In genomic region chr20:37189617-37190016, GRCh38 we compare ENCODE assay signal across 1 cellular context.
TF ChIP-seq lines count a peak whose summit lies in the region.

No MANE protein-coding gene starts in this region.

TF ChIP-seq in HepG2, 621 proteins besides CTCF, POLR2A, EP300 and RAD21:
- TF ChIP-seq ARNT (IDR thresholded peaks at IDR 0.05) (no peak), ZNF713 (CRISPR knock-in tag; IDR thresholded peaks at IDR 0.05) (no peak), RCOR2 (CRISPR knock-in tag; IDR thresholded peaks at IDR 0.05) (no peak), STAT6 (CRISPR knock-in tag; IDR thresholded peaks at IDR 0.05; ENCODE audit: borderline replicate concordance) (no peak), ZNF567 (CRISPR knock-in tag; IDR thresholded peaks at IDR 0.05; ENCODE audit: borderline replicate concordance) (no peak), NFIC (IDR thresholded peaks at IDR 0.05; ENCODE audit: low read length) (no peak), ZNF782 (CRISPR knock-in tag; IDR thresholded peaks at IDR 0.05; ENCODE audit: borderline replicate concordance) (no peak), IKZF1 (IDR thresholded peaks at IDR 0.05) (no peak), JUN (CRISPR knock-in tag; IDR thresholded peaks at IDR 0.05) (no peak), ZNF788 (CRISPR knock-in tag; IDR thresholded peaks at IDR 0.05; ENCODE audit: borderline replicate concordance) (no peak), CC2D1A (CRISPR knock-in tag; IDR thresholded peaks at IDR 0.05) (no peak), RELA (CRISPR knock-in tag; IDR thresholded peaks at IDR 0.05) (no peak), MATR3 (CRISPR knock-in tag; IDR thresholded peaks at IDR 0.05) (no peak), TEAD3 (CRISPR knock-in tag; optimal IDR thresholded peaks at IDR 0.05; ENCODE audit: borderline replicate concordance) (no peak), KLF13 (CRISPR knock-in tag; IDR thresholded peaks at IDR 0.05) (no peak)
- TF ChIP-seq, protein P1, sequence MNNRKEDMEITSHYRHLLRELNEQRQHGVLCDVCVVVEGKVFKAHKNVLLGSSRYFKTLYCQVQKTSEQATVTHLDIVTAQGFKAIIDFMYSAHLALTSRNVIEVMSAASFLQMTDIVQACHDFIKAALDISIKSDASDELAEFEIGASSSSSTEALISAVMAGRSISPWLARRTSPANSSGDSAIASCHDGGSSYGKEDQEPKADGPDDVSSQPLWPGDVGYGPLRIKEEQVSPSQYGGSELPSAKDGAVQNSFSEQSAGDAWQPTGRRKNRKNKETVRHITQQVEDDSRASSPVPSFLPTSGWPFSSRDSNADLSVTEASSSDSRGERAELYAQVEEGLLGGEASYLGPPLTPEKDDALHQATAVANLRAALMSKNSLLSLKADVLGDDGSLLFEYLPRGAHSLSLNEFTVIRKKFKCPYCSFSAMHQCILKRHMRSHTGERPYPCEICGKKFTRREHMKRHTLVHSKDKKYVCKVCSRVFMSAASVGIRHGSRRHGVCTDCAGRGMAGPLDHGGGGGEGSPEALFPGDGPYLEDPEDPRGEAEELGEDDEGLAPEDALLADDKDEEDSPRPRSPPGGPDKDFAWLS (CRISPR knock-in tag; IDR thresholded peaks at IDR 0.05; ENCODE audit: borderline replicate concordance): no peak
